ENCODE assay signal across 7 cellular contexts in genomic region chr16:90047714-90048346, GRCh38. TPM values are rescaled to one million over a fixed set of nuclear protein-coding genes. Genes with fewer than 3 reads are reported as not detected.
DNase-seq lines count a peak whose midpoint lies in the region; ATAC-seq and TF ChIP-seq lines count a peak whose summit lies in the region.

No MANE protein-coding gene starts in this region.

- peaks cover 0 to 6% of the 10 kb centered on the region in 2 experiments; a peak in 1 of 4 replicates for H3K9me3 ChIP-seq in HCT116 (ENCODE audit: control insufficient read depth in 1 of 2, insufficient read depth in 1 of 2, low read depth in 1 of 2, low read length in 2 of 2)
- no peaks in the 10 kb centered on the region for H3K9me3 ChIP-seq in iPS-20b (ENCODE audit: insufficient read depth, low read depth, low read length)
- no peaks in the 10 kb centered on the region for H3K9me3 ChIP-seq in spleen

- TF ChIP-seq CTCF in HCT116 (IDR thresholded peaks at IDR 0.05 in 2 of 3, conservative IDR thresholded peaks at IDR 0.05 in 1 of 3; ENCODE audit: borderline replicate concordance in 1 of 3, insufficient read depth in 1 of 3, low read depth in 2 of 3, low read length in 2 of 3) (no peak), astrocyte of the cerebellum (IDR thresholded peaks at IDR 0.05; ENCODE audit: low read depth, low read length, missing control alignments) (no peak), spleen (IDR thresholded peaks at IDR 0.05 in 8 of 11, conservative IDR thresholded peaks at IDR 0.05 in 3 of 11) (no peak)

- CTCF ChIA-PET in HCT116 (lab: Charles Lee), result no interaction called here

- TF ChIP-seq RAD21 in HCT116 (IDR thresholded peaks at IDR 0.05; ENCODE audit: low read depth), result no peak

- H4K20me1 ChIP-seq in HCT116 (ENCODE audit: insufficient read depth), result no peaks in the 10 kb centered on the region

- in situ Hi-C loops in astrocyte of the cerebellum (cut with HindIII; ENCODE audit: low sequenced_read_pairs), result no loop called here

- H3K36me3 ChIP-seq in HCT116 (ENCODE audit: control insufficient read depth in 1 of 2, insufficient read depth in 2 of 2, low read length in 2 of 2) (peaks cover 6 to 10% of the 10 kb centered on the region in 2 experiments; a peak in 3 of 4 replicates), iPS-20b (ENCODE audit: insufficient read depth, low read depth, low read length) (peaks cover 11% of the 10 kb centered on the region; the same call in 1 of the 2 replicates), spleen (peaks cover 0 to 15% (median 4%) of the 10 kb centered on the region in 6 donors)

- 36 to 61% (median 44%) methylated on average over 17 to 29 of the region's 59 CpGs for WGBS in spleen, 5 donors

- H3K4me3 ChIP-seq in HCT116 (replicated peaks in 1 of 2; ENCODE audit: low read depth in 1 of 2, low read length in 2 of 2) (no peak overlapping the region), astrocyte of the cerebellum (ENCODE audit: low read depth, low read length) (peak overlapping the region; percentile 29), iPS-20b (ENCODE audit: low read length) (peak overlapping the region; percentile 70; the same call in 1 of the 2 replicates), spleen (peak overlapping the region in 5 of 8 donors; percentile 22 to 61 (median 32))

- no peak overlapping the region for H2AFZ ChIP-seq in HCT116 (ENCODE audit: low read depth, low read length, poor library complexity, severe bottlenecking)

- DNase-seq in HCT116 (ENCODE audit: low read depth, low spot score) (no peak), astrocyte of the cerebellum (ENCODE audit: low read depth) (no peak), spleen (no peak), T1000 (lab: John Stamatoyannopoulos, UW) (no peak), HT-29 (ENCODE audit: low spot score) (no peak)
- DNase-seq in activated CD4-positive, alpha-beta T cell treated with anti-CD3 and anti-CD28 coated beads for 48 hours, result no peak

- H3K9ac ChIP-seq in HCT116 (ENCODE audit: low read length) (no peak overlapping the region), iPS-20b (ENCODE audit: low read depth, low read length) (no peak overlapping the region)

- TF ChIP-seq POLR2A in HCT116 (IDR thresholded peaks at IDR 0.05; ENCODE audit: borderline replicate concordance, extremely low read depth, insufficient read depth, insufficient read length) (no peak), spleen (IDR thresholded peaks at IDR 0.05) (no peak)

- H3K27me3 ChIP-seq in HCT116 (ENCODE audit: insufficient read depth, low read length) (no peaks in the 10 kb centered on the region), iPS-20b (ENCODE audit: insufficient read depth, low read length) (no peaks in the 10 kb centered on the region), spleen (replicated peaks in 1 of 7) (peaks cover 4 to 42% (median 17%) of the 10 kb centered on the region in 7 donors)

- RAD21 ChIA-PET in HCT116 (lab: Charles Lee; ENCODE audit: low non-redundant PET in 1 of 2, low total read pairs in 2 of 2, uncharacterized antibody in 2 of 2, unreplicated experiment in 2 of 2), result no interaction called here

- peaks cover 15 to 37% of the 10 kb centered on the region in 2 experiments for H3K4me1 ChIP-seq in HCT116 (ENCODE audit: control insufficient read depth in 1 of 2, insufficient read depth in 2 of 2, low read length in 2 of 2)
- no peaks in the 10 kb centered on the region for H3K4me1 ChIP-seq in iPS-20b (ENCODE audit: insufficient read depth, low read length)
- H3K4me1 ChIP-seq in spleen, result peaks cover 8 to 15% (median 11%) of the 10 kb centered on the region in 6 donors

- H3K79me2 ChIP-seq in HCT116 (ENCODE audit: insufficient read depth, low read length), result no peaks in the 10 kb centered on the region

- intact Hi-C loops in HCT116 (cut with micrococcal nuclease), result no loop called here
- intact Hi-C loops in spleen (cut with DNase I; ENCODE audit: low total_unique reads), result no loop called here

- POLR2A ChIA-PET in HCT116 (lab: Charles Lee), result no interaction called here

- no TSS peak for BruUV-seq in HCT116 (replicated peaks; lab: Mats Ljungman, UMichigan)

- no peaks in the 10 kb centered on the region for H3K9me2 ChIP-seq in HCT116 (ENCODE audit: insufficient read depth)

- peak; percentile 8; the same call in 1 of the 2 replicates for ATAC-seq in HCT116

- H3K27ac ChIP-seq in HCT116 (ENCODE audit: low read depth, low read length), result no peak overlapping the region
- no peak overlapping the region for H3K27ac ChIP-seq in iPS-20b (ENCODE audit: low read length)
- H3K27ac ChIP-seq in spleen, result peak overlapping the region in 1 of 8 donors; percentile 17

- H3K4me2 ChIP-seq in HCT116 (ENCODE audit: low read length), result no peak overlapping the region; the same call in 1 of the 2 replicates

TF ChIP-seq in HCT116, 20 proteins besides CTCF, POLR2A, EP300 and RAD21 (continues in another document):
- TF ChIP-seq JUND (IDR thresholded peaks at IDR 0.05) (no peak), ELF1 (IDR thresholded peaks at IDR 0.05; ENCODE audit: borderline replicate concordance, low read depth) (no peak), FOSL1 (IDR thresholded peaks at IDR 0.05; ENCODE audit: low read depth) (no peak), YY1 (IDR thresholded peaks at IDR 0.05; ENCODE audit: extremely low read depth, insufficient replicate concordance, low read depth, low read length) (no peak), MAX (IDR thresholded peaks at IDR 0.05) (no peak), CEBPB (IDR thresholded peaks at IDR 0.05; ENCODE audit: low read depth) (no peak), SRF (IDR thresholded peaks at IDR 0.05; ENCODE audit: low read depth) (no peak), ZBTB33 (IDR thresholded peaks at IDR 0.05; ENCODE audit: extremely low read depth, insufficient replicate concordance, low read length) (no peak), EZH2phosphoT487 (IDR thresholded peaks at IDR 0.05; ENCODE audit: borderline replicate concordance) (no peak), ZNF274 (IDR thresholded peaks at IDR 0.05; ENCODE audit: low read depth, low read length) (no peak), TCF7L2 (IDR thresholded peaks at IDR 0.05; ENCODE audit: borderline replicate concordance, extremely low read depth, insufficient read depth, insufficient read length) (no peak), SP1 (IDR thresholded peaks at IDR 0.05; ENCODE audit: low read depth) (no peak), EGR1 (IDR thresholded peaks at IDR 0.05; ENCODE audit: low read depth) (no peak), EZH2 (IDR thresholded peaks at IDR 0.05) (no peak), ATF3 (IDR thresholded peaks at IDR 0.05) (no peak), CBX3 (IDR thresholded peaks at IDR 0.05; ENCODE audit: low read depth) (no peak), REST (IDR thresholded peaks at IDR 0.05; ENCODE audit: low read depth) (no peak)

RNA-seq across cellular contexts. Expression of gene DBNDD1, which starts 28.6 kb away (rescaled TPM):
- total RNA-seq in HCT116 (2021; ENCODE audit: unreplicated experiment) (60.2 TPM), spleen (1 to 10 TPM in 6 of 7 donors, under 1 TPM in 1; 0.66 to 3.7 (median 1.8) TPM)
- polyA plus RNA-seq in HCT116 (2012), result 51.1 and 61.3 TPM in 2 replicates
- 1 to 10 TPM in 2 of 3 donors, under 1 TPM in 1; 0.87 to 1.9 (median 1.6) TPM for polyA plus RNA-seq in spleen
- 15.8 and 19.9 TPM in 2 replicates for total RNA-seq in HT-29 (2014; rRNA removed; shearing (Covaris generic))

RNA-seq across cellular contexts. Expression of gene PRDM7, which starts 29.3 kb away (rescaled TPM):
- total RNA-seq in HCT116 (2021; ENCODE audit: unreplicated experiment), result 0.07 TPM
- 0.05 and 0.10 TPM in 2 replicates for polyA plus RNA-seq in HCT116 (2012)
- not detected for total RNA-seq in spleen
- not detected for polyA plus RNA-seq in spleen
- total RNA-seq in HT-29 (2014; rRNA removed; shearing (Covaris generic)), result not detected in 2 replicates

Comparison
In these comparisons a context has a peak if more than half of its experiments do, and no peak if none do; other contexts are left out.
1. H3K4me3 ChIP-seq: peak in astrocyte of the cerebellum (single experiment), iPS-20b (single experiment) and spleen (5 of 8); none in HCT116 (0 of 2).